1 cellular context compared by ENCODE assay signal in genomic region chr6:118893095-118893881, GRCh38.
TF ChIP-seq lines count a peak whose summit lies in the region.

No MANE protein-coding gene starts in this region.

TF ChIP-seq in endothelial cell of umbilical vein, 7 proteins besides CTCF, POLR2A, EP300 and RAD21 (continued from another document):
- TF ChIP-seq GATA2 (IDR thresholded peaks at IDR 0.05; ENCODE audit: insufficient read depth, insufficient read length, low read depth, low read length) (no peak), POLR2AphosphoS5 (IDR thresholded peaks at IDR 0.05; ENCODE audit: insufficient read depth, low read depth, low read length) (no peak), JUN (IDR thresholded peaks at IDR 0.05; ENCODE audit: borderline replicate concordance, insufficient read depth, insufficient read length, low read depth) (no peak), EZH2 (IDR thresholded peaks at IDR 0.05; ENCODE audit: borderline replicate concordance, low read depth, low read length, severe bottlenecking) (no peak)
